ENCODE assay signal across 1 cellular context in the genomic region with DNA sequence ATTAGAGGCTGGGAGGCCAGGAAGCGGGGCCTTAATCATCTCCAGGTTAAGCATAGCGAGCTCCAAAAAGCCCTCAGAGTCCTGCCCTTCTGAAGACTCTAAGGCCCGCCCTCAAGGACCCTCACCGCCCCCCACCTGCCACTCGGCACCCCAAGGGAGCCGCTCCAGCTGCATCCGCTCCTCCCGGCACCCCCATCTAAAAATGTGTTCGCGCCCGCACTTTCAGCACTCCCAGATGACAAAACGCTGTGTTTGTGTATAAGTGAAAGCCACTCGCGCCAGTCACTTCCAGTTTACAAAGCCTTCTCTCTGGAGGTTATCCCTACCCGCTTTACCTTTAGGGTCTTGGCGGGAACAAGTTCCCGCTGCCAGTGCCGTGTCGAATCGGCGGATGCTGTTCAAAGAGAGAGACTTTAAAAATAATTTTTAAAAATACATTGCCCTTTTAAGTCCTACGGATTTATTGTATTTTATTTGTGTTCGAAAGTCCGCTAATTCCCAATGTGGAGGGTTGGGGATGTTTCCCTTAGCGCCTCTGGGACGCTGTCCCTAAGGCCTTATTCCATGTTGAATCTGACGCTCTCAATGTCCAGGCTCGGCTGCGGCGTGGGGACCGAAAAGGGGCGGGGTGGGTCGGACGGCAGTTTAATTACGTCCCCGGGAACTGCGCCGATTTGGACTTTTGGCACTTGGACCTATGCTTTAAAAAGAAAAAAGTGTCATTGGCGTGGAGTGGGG.
TF ChIP-seq lines count a peak whose summit lies in the region.

Gene DCLRE1A, minus strand, starts transcription at position 64 of the 738 bp plus-strand sequence. CDS start 900 bp downstream, outside the sequence.
Gene NHLRC2, plus strand, starts transcription at position 643 of the 738 bp plus-strand sequence. CDS start 212 bp downstream, outside the sequence.

TF ChIP-seq in HEK293, 187 proteins besides CTCF, POLR2A, EP300 and RAD21 (continued from another document and continues in another):
- TF ChIP-seq, protein P1, sequence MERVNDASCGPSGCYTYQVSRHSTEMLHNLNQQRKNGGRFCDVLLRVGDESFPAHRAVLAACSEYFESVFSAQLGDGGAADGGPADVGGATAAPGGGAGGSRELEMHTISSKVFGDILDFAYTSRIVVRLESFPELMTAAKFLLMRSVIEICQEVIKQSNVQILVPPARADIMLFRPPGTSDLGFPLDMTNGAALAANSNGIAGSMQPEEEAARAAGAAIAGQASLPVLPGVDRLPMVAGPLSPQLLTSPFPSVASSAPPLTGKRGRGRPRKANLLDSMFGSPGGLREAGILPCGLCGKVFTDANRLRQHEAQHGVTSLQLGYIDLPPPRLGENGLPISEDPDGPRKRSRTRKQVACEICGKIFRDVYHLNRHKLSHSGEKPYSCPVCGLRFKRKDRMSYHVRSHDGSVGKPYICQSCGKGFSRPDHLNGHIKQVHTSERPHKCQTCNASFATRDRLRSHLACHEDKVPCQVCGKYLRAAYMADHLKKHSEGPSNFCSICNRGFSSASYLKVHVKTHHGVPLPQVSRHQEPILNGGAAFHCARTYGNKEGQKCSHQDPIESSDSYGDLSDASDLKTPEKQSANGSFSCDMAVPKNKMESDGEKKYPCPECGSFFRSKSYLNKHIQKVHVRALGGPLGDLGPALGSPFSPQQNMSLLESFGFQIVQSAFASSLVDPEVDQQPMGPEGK (tag by site-specific recombination; IDR thresholded peaks at IDR 0.05): peak; percentile 76
- no peak for TF ChIP-seq ZFP41 (tag by site-specific recombination; IDR thresholded peaks at IDR 0.05; ENCODE audit: borderline replicate concordance)
- TF ChIP-seq ZNF157 (tag by site-specific recombination; IDR thresholded peaks at IDR 0.05): no peak
- TF ChIP-seq SALL2 (tag by site-specific recombination; IDR thresholded peaks at IDR 0.05; ENCODE audit: borderline replicate concordance): no peak
- no peak for TF ChIP-seq ELK4 (IDR thresholded peaks at IDR 0.05; ENCODE audit: borderline replicate concordance, low read depth, low read length)
- TF ChIP-seq ZIC2 (tag by site-specific recombination; IDR thresholded peaks at IDR 0.05): peak; percentile 40
- peak; percentile 52; the same call in 1 of the 2 replicates for TF ChIP-seq SP7 (tag by site-specific recombination; IDR thresholded peaks at IDR 0.05)
- no peak for TF ChIP-seq ZNF707 (tag by site-specific recombination; IDR thresholded peaks at IDR 0.05)
- TF ChIP-seq SETDB1 (IDR thresholded peaks at IDR 0.05; ENCODE audit: insufficient read length, low read length): no peak
- TF ChIP-seq ZNF785 (tag by site-specific recombination; IDR thresholded peaks at IDR 0.05): no peak
- 0 out of 2 replicates have a peak, but pooled peaks have one; percentile 36 for TF ChIP-seq ZNF660 (tag by site-specific recombination; IDR thresholded peaks at IDR 0.05)
- no peak for TF ChIP-seq ZNF433 (tag by site-specific recombination; IDR thresholded peaks at IDR 0.05; ENCODE audit: low read depth)
- no peak for TF ChIP-seq ZNF645 (tag by site-specific recombination; IDR thresholded peaks at IDR 0.05)
- TF ChIP-seq SP3 (tag by site-specific recombination; IDR thresholded peaks at IDR 0.05): peak; percentile 81
- TF ChIP-seq TRIM28 (IDR thresholded peaks at IDR 0.05; ENCODE audit: borderline replicate concordance, low read length): no peak
- TF ChIP-seq ZBTB1 (tag by site-specific recombination; IDR thresholded peaks at IDR 0.05): no peak
- TF ChIP-seq, protein P2, sequence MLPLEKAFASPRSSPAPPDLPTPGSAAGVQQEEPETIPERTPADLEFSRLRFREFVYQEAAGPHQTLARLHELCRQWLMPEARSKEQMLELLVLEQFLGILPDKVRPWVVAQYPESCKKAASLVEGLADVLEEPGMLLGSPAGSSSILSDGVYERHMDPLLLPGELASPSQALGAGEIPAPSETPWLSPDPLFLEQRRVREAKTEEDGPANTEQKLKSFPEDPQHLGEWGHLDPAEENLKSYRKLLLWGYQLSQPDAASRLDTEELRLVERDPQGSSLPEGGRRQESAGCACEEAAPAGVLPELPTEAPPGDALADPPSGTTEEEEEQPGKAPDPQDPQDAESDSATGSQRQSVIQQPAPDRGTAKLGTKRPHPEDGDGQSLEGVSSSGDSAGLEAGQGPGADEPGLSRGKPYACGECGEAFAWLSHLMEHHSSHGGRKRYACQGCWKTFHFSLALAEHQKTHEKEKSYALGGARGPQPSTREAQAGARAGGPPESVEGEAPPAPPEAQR (tag by site-specific recombination; IDR thresholded peaks at IDR 0.05): no peak
- TF ChIP-seq ZBTB26 (tag by site-specific recombination; optimal IDR thresholded peaks at IDR 0.05): no peak
- no peak for TF ChIP-seq HOXD13 (CRISPR knock-in tag; IDR thresholded peaks at IDR 0.05; ENCODE audit: borderline replicate concordance)
- peak; percentile 65; the same call in 1 of the 2 replicates for TF ChIP-seq BCL11A (tag by site-specific recombination; IDR thresholded peaks at IDR 0.05; ENCODE audit: low read depth)
- TF ChIP-seq ZNF311 (tag by site-specific recombination; IDR thresholded peaks at IDR 0.05; ENCODE audit: borderline replicate concordance): no peak
- TF ChIP-seq ZNF302 (tag by site-specific recombination; IDR thresholded peaks at IDR 0.05; ENCODE audit: low read depth): no peak
- no peak for TF ChIP-seq ZNF292 (tag by site-specific recombination; IDR thresholded peaks at IDR 0.05; ENCODE audit: borderline replicate concordance, low read depth)
- TF ChIP-seq ZNF701 (tag by site-specific recombination; IDR thresholded peaks at IDR 0.05): no peak
- TF ChIP-seq ZNF555 (tag by site-specific recombination; conservative IDR thresholded peaks at IDR 0.05): no peak
- TF ChIP-seq WT1 (tag by site-specific recombination; IDR thresholded peaks at IDR 0.05): no peak
- TF ChIP-seq ZBTB20 (tag by site-specific recombination; IDR thresholded peaks at IDR 0.05): no peak
- TF ChIP-seq, protein P3, sequence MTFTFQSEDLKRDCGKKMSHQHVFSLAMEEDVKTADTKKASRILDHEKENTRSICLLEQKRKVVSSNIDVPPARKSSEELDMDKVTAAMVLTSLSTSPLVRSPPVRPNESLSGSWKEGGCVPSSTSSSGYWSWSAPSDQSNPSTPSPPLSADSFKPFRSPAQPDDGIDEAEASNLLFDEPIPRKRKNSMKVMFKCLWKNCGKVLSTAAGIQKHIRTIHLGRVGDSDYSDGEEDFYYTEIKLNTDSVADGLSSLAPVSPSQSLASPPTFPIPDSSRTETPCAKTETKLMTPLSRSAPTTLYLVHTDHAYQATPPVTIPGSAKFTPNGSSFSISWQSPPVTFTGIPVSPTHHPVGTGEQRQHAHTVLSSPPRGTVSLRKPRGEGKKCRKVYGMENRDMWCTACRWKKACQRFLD (tag by site-specific recombination; IDR thresholded peaks at IDR 0.05): no peak
- TF ChIP-seq ZNF561 (tag by site-specific recombination; IDR thresholded peaks at IDR 0.05; ENCODE audit: borderline replicate concordance): peak; percentile 36; the same call in 1 of the 2 replicates
- no peak for TF ChIP-seq PRDM4 (tag by site-specific recombination; IDR thresholded peaks at IDR 0.05)
- TF ChIP-seq KLF10 (tag by site-specific recombination; IDR thresholded peaks at IDR 0.05): peak; percentile 73
- no peak for TF ChIP-seq RBAK (tag by site-specific recombination; IDR thresholded peaks at IDR 0.05)
- TF ChIP-seq ZNF518A (tag by site-specific recombination; conservative IDR thresholded peaks at IDR 0.05; ENCODE audit: low read depth): peak; percentile 39; the same call in 1 of the 2 replicates
- TF ChIP-seq ZBTB48 (tag by site-specific recombination; IDR thresholded peaks at IDR 0.05): peak; percentile 88
- no peak for TF ChIP-seq ZNF266 (tag by site-specific recombination; IDR thresholded peaks at IDR 0.05; ENCODE audit: low read depth)
- no peak for TF ChIP-seq ZNF423 (tag by site-specific recombination; IDR thresholded peaks at IDR 0.05)
- TF ChIP-seq ZNF777 (tag by site-specific recombination; IDR thresholded peaks at IDR 0.05; ENCODE audit: borderline replicate concordance): no peak
- TF ChIP-seq ZNF335 (tag by site-specific recombination; conservative IDR thresholded peaks at IDR 0.05): peak; percentile 93
- TF ChIP-seq, protein P4, sequence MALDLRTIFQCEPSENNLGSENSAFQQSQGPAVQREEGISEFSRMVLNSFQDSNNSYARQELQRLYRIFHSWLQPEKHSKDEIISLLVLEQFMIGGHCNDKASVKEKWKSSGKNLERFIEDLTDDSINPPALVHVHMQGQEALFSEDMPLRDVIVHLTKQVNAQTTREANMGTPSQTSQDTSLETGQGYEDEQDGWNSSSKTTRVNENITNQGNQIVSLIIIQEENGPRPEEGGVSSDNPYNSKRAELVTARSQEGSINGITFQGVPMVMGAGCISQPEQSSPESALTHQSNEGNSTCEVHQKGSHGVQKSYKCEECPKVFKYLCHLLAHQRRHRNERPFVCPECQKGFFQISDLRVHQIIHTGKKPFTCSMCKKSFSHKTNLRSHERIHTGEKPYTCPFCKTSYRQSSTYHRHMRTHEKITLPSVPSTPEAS (tag by site-specific recombination; IDR thresholded peaks at IDR 0.05): no peak
- TF ChIP-seq ZBTB7A (tag by site-specific recombination; IDR thresholded peaks at IDR 0.05; ENCODE audit: low read depth): peak; percentile 35; the same call in 1 of the 2 replicates
- no peak for TF ChIP-seq ZNF112 (tag by site-specific recombination; IDR thresholded peaks at IDR 0.05)
